ENCODE assay signal across 11 cellular contexts in genomic region chr4:27186710-27187109, GRCh38.
"Had no signal": no experiment of that assay in that cellular context is flagged by ENCODE, and none has a peak within 500 bp of the region (broad histone marks: within the 10 kb centered on the region; RNA-seq: fewer than 3 reads in every experiment).

No MANE protein-coding gene starts in this region.

- H3K27ac ChIP-seq: GM23248 had no signal

- H3K4me3 ChIP-seq: GM23248, GM23338, HAP-1 had no signal

- FAIRE-seq: H1, H54 had no signal

- ATAC-seq: GM23338, HCT116 had no signal

- H3K4me2 ChIP-seq: GM23338 had no signal

- H3K9me3 ChIP-seq: HAP-1 had no signal

- H2AFZ ChIP-seq: GM23248, GM23338 had no signal

- H3K9ac ChIP-seq: GM23248 had no signal

- DNase-seq: GM23248, GOT3, H7, H9, HCEC 1CT, HFFc6 had no signal

- H3K36me3 ChIP-seq: HAP-1 had no signal

- H3K4me1 ChIP-seq: HAP-1 had no signal
